15 cellular contexts compared by ENCODE assay signal in genomic region chr16:17270683-17271109, GRCh38.
DNase-seq lines count a peak whose midpoint lies in the region; ATAC-seq and TF ChIP-seq lines count a peak whose summit lies in the region.
"Had no signal": no experiment of that assay in that cellular context is flagged by ENCODE, and none has a peak within 500 bp of the region (broad histone marks: within the 10 kb centered on the region; RNA-seq: fewer than 3 reads in every experiment).

No MANE protein-coding gene starts in this region.

- H2AFZ ChIP-seq in SK-N-SH (ENCODE audit: low read depth) = no peak overlapping the region

- H3K4me1 ChIP-seq in SK-N-SH (ENCODE audit: control insufficient read depth in 1 of 2, insufficient read depth in 2 of 2, low read depth in 1 of 2, low read length in 1 of 2) = peaks cover 0 to 33% of the 10 kb centered on the region in 2 experiments; a peak in 1 of 4 replicates
- H3K4me1 ChIP-seq in testis = peaks cover 16% of the 10 kb centered on the region

- no peak overlapping the region for H3K9ac ChIP-seq in SK-N-SH

- H3K4me3 ChIP-seq in SK-N-SH (ENCODE audit: low read depth in 2 of 2, low read length in 1 of 2) (no peak overlapping the region), testis (no peak overlapping the region), H7 (ENCODE audit: insufficient read depth, low read depth, low read length) (no peak overlapping the region)
- H3K4me3 ChIP-seq: left lung, upper lobe of right lung had no signal

- peaks cover 97% of the 10 kb centered on the region for H4K20me1 ChIP-seq in SK-N-SH (ENCODE audit: insufficient read depth)

- TF ChIP-seq RAD21 in SK-N-SH (IDR thresholded peaks at IDR 0.05; ENCODE audit: low read length) = no peak

- H3K9me3 ChIP-seq in SK-N-SH (no peaks in the 10 kb centered on the region), testis (no peaks in the 10 kb centered on the region)
- H3K9me3 ChIP-seq: left lung, upper lobe of right lung had no signal

- H3K27ac ChIP-seq in SK-N-SH (ENCODE audit: low read depth in 2 of 2, low read length in 1 of 2) = no peak overlapping the region; a peak in 1 of 4 replicates
- peak overlapping the region; percentile 2 to 70 for H3K27ac ChIP-seq in testis
- H3K27ac ChIP-seq: left lung, upper lobe of right lung had no signal

- H3K36me3 ChIP-seq in SK-N-SH (replicated peaks in 1 of 2; ENCODE audit: control insufficient read depth in 1 of 2, insufficient read depth in 2 of 2, low read length in 1 of 2) (no peaks in the 10 kb centered on the region), testis (ENCODE audit: low read depth, missing control alignments) (no peaks in the 10 kb centered on the region), H7 (replicated peaks; ENCODE audit: control insufficient read depth, insufficient read depth, low read length) (no peaks in the 10 kb centered on the region)
- H3K36me3 ChIP-seq: left lung, upper lobe of right lung had no signal

- no peak for TF ChIP-seq POLR2A in testis (IDR thresholded peaks at IDR 0.05)

- H3K9me3 Mint-ChIP-seq in dendritic cell treated with granulocyte-macrophage colony-stimulating factor and Interleukin-4, amounts not matched to agents 40 ng/mL and 50 ng/mL, for 4 days = no peaks in the 10 kb centered on the region

- no peaks in the 10 kb centered on the region for H3K9me2 ChIP-seq in SK-N-SH

- no peak for TF ChIP-seq EP300 in SK-N-SH (IDR thresholded peaks at IDR 0.05; ENCODE audit: borderline replicate concordance in 1 of 2, low read depth in 1 of 2, low read length in 1 of 2)

- TF ChIP-seq CTCF in SK-N-SH (IDR thresholded peaks at IDR 0.05) (no peak), testis (IDR thresholded peaks at IDR 0.05) (no peak)

- no peak for ATAC-seq in SK-N-SH treated with all-trans-retinoic acid at 6 μM for 48 hours
- ATAC-seq: activated CD4-positive, CD25-positive, alpha-beta regulatory T cell treated with anti-CD3 and anti-CD28 coated beads, Interleukin-2, amount 50 U/mL, for 24 hours; left lung; upper lobe of right lung had no signal

- H3K4me1 Mint-ChIP-seq in dendritic cell treated with granulocyte-macrophage colony-stimulating factor and Interleukin-4, amounts not matched to agents 40 ng/mL and 50 ng/mL, for 4 days (ENCODE audit: low read depth) = peaks cover 51% of the 10 kb centered on the region

- peaks cover 97% of the 10 kb centered on the region for H3K79me2 ChIP-seq in SK-N-SH (ENCODE audit: insufficient read depth)

- intact Hi-C loops in dendritic cell treated with granulocyte-macrophage colony-stimulating factor and Interleukin-4, amounts not matched to agents 40 ng/mL and 50 ng/mL, for 4 days (cut with micrococcal nuclease) = loop anchor here (5.0 to 10.0 kb wide), 2 partner anchors 37 to 194 kb away; no protein-coding TSS in a partner anchor
- intact Hi-C loops in testis (cut with DNase I; ENCODE audit: low total_unique reads) = no loop called here

- DNase-seq in SK-N-SH = peak; percentile 15
- peak; percentile 22 for DNase-seq in myocyte (ENCODE audit: low read depth)
- peak; percentile 22 for DNase-seq in testis
- no peak for DNase-seq in SW480 (ENCODE audit: low spot score)
- DNase-seq in H7 = no peak
- no peak for DNase-seq in stimulated activated CD4-positive, alpha-beta T cell treated with anti-CD3 and anti-CD28 coated beads, Interleukin-2, amount 100 ng/mL, for 24 hours
- DNase-seq: activated naive CD4-positive, alpha-beta T cell; left lung; MM.1S; NCI-H2081; T-helper 2 cell; upper lobe of right lung had no signal

- no peak overlapping the region for H3K4me2 ChIP-seq in SK-N-SH

- H3F3A ChIP-seq in SK-N-SH (replicated peaks; ENCODE audit: insufficient read depth) = peaks cover 2% of the 10 kb centered on the region

- H3K27ac Mint-ChIP-seq in dendritic cell treated with granulocyte-macrophage colony-stimulating factor and Interleukin-4, amounts not matched to agents 40 ng/mL and 50 ng/mL, for 4 days = peak overlapping the region; percentile 0

- no peaks in the 10 kb centered on the region for H3K36me3 Mint-ChIP-seq in dendritic cell treated with granulocyte-macrophage colony-stimulating factor and Interleukin-4, amounts not matched to agents 40 ng/mL and 50 ng/mL, for 4 days (ENCODE audit: low read depth)

- H3K27me3 ChIP-seq in SK-N-SH (ENCODE audit: insufficient read depth) (no peaks in the 10 kb centered on the region), testis (no peaks in the 10 kb centered on the region), H7 (ENCODE audit: control insufficient read depth, insufficient read depth, low read length) (no peaks in the 10 kb centered on the region)
- H3K27me3 ChIP-seq: left lung, upper lobe of right lung had no signal

- no peaks in the 10 kb centered on the region for H3K27me3 Mint-ChIP-seq in dendritic cell treated with granulocyte-macrophage colony-stimulating factor and Interleukin-4, amounts not matched to agents 40 ng/mL and 50 ng/mL, for 4 days

- CTCF ChIA-PET in SK-N-SH (lab: Yijun Ruan, JAX) = interaction anchor here (1.1 to 1.3 kb wide), 2 partner anchors 13 to 197 kb away, joined by 5 to 9 read pairs; no protein-coding TSS in a partner anchor

- H3K4me3 Mint-ChIP-seq in dendritic cell treated with granulocyte-macrophage colony-stimulating factor and Interleukin-4, amounts not matched to agents 40 ng/mL and 50 ng/mL, for 4 days = no peak overlapping the region

- POLR2A ChIA-PET in SK-N-SH (lab: Yijun Ruan, JAX) = interaction anchor here (0.6 kb wide), 1 partner anchor 99 kb away, joined by 3 read pairs; no protein-coding TSS in a partner anchor

- 85% methylated on average over 6 of the region's 6 CpGs for WGBS in SK-N-SH (ENCODE audit: low lambda C conversion rate)
- WGBS in testis, 2 donors = 49 to 54% methylated on average over 6 of the region's 6 CpGs

TF ChIP-seq in SK-N-SH, 30 proteins besides CTCF, POLR2A, EP300 and RAD21 (continues in another document):
- TF ChIP-seq NFIC (IDR thresholded peaks at IDR 0.05; ENCODE audit: borderline replicate concordance) (no peak), MEF2A (IDR thresholded peaks at IDR 0.05; ENCODE audit: borderline replicate concordance, low read depth) (no peak), USF1 (IDR thresholded peaks at IDR 0.05; ENCODE audit: borderline replicate concordance, low read depth) (no peak), USF2 (IDR thresholded peaks at IDR 0.05; ENCODE audit: borderline replicate concordance, low read depth, low read length) (no peak), ELF1 (IDR thresholded peaks at IDR 0.05) (no peak), TEAD4 (IDR thresholded peaks at IDR 0.05; ENCODE audit: borderline replicate concordance, insufficient read depth) (no peak), RCOR1 (IDR thresholded peaks at IDR 0.05; ENCODE audit: low read length) (no peak), YY1 (IDR thresholded peaks at IDR 0.05; ENCODE audit: low read depth) (no peak), MXI1 (IDR thresholded peaks at IDR 0.05; ENCODE audit: low read depth, low read length) (no peak), RFX5 (IDR thresholded peaks at IDR 0.05; ENCODE audit: low read length) (no peak), EZH2phosphoT487 (IDR thresholded peaks at IDR 0.05; ENCODE audit: borderline replicate concordance, low read depth) (no peak), GABPA (IDR thresholded peaks at IDR 0.05; ENCODE audit: low read depth) (no peak)

TF ChIP-seq in SK-N-SH treated with all-trans-retinoic acid at 6 μM for 48 hours, 23 proteins besides CTCF, POLR2A, EP300 and RAD21:
- TF ChIP-seq CREB5 (CRISPR knock-in tag; IDR thresholded peaks at IDR 0.05; ENCODE audit: low read depth) = no peak

Comparison
In these comparisons a context has a peak if more than half of its experiments do, and no peak if none do; other contexts are left out.
1. DNase-seq: peak in SK-N-SH (single experiment), myocyte (single experiment) and testis (single experiment); none in SW480 (single experiment), H7 (single experiment) and stimulated activated CD4-positive, alpha-beta T cell treated with anti-CD3 and anti-CD28 coated beads, Interleukin-2, amount 100 ng/mL, for 24 hours (0 of 2).
2. H3K27ac ChIP-seq: peak in testis (2 of 2); none in SK-N-SH (0 of 2).